Comparison of ENCODE assay signal across 24 cellular contexts in genomic region chr7:23852135-23852534, GRCh38.
"Had no signal": no experiment of that assay in that cellular context is flagged by ENCODE, and none has a peak within 500 bp of the region (broad histone marks: within the 10 kb centered on the region; RNA-seq: fewer than 3 reads in every experiment).

No MANE protein-coding gene starts in this region.

- H3K4me1 ChIP-seq: body of pancreas, spleen, tibial nerve had no signal

- H3K27ac ChIP-seq: body of pancreas, spleen, tibial nerve had no signal

- H3K9me3 ChIP-seq: body of pancreas had no signal

- H3K27me3 Mint-ChIP-seq: activated naive CD4-positive, alpha-beta T cell treated with anti-CD3 and anti-CD28 coated beads, Interleukin-2, amount 10 ng/mL, durations not matched to agents 7 days and 5 days had no signal

- H3K27ac Mint-ChIP-seq: activated CD4-positive, alpha-beta memory T cell treated with anti-CD3 and anti-CD28 coated beads for 36 hours; activated CD4-positive, alpha-beta T cell treated with anti-CD3 and anti-CD28 coated beads, Interleukin-2, amount 10 ng/mL, durations not matched to agents 24 days and 14 days; activated naive CD4-positive, alpha-beta T cell treated with anti-CD3 and anti-CD28 coated beads, Interleukin-2, amount 10 ng/mL, durations not matched to agents 7 days and 5 days; activated naive CD8-positive, alpha-beta T cell treated with anti-CD3 and anti-CD28 coated beads, Interleukin-2, amount 10 ng/mL, durations not matched to agents 7 days and 5 days; endodermal cell; mesothelial cell of epicardium; naive thymus-derived CD8-positive, alpha-beta T cell had no signal

- DNase-seq: activated CD4-positive, alpha-beta memory T cell treated with anti-CD3 and anti-CD28 coated beads for 36 hours; activated CD4-positive, alpha-beta T cell treated with anti-CD3 and anti-CD28 coated beads, Interleukin-2, amount 10 ng/mL, durations not matched to agents 24 days and 14 days; activated CD4-positive, CD25-positive, alpha-beta regulatory T cell treated with anti-CD3 and anti-CD28 coated beads, Interleukin-2, amount 50 U/mL, for 72 hours; activated CD8-positive, alpha-beta memory T cell treated with anti-CD3 and anti-CD28 coated beads, Interleukin-2, amount 50 U/mL, for 4 hours; activated gamma-delta T cell; activated naive CD4-positive, alpha-beta T cell treated with anti-CD3 and anti-CD28 coated beads, Interleukin-2, amount 10 ng/mL, durations not matched to agents 7 days and 5 days; activated naive CD8-positive, alpha-beta T cell treated with anti-CD3 and anti-CD28 coated beads, Interleukin-2, amount 10 ng/mL, durations not matched to agents 7 days and 5 days; activated T-cell treated with anti-CD3 and anti-CD28 coated beads, Interleukin-2, amount 50 U/mL, for 1 hour; amygdala; body of pancreas; cortex of kidney; endodermal cell; glutamatergic neuron; left colon; mammary epithelial cell; naive thymus-derived CD8-positive, alpha-beta T cell; right cardiac atrium; spleen; stimulated activated naive CD4-positive, alpha-beta T cell; T-helper 2 cell had no signal

- H3K27me3 ChIP-seq: body of pancreas, spleen, tibial nerve had no signal

- H3K36me3 ChIP-seq: spleen, tibial nerve had no signal

- H3K4me3 ChIP-seq: body of pancreas, spleen, tibial nerve had no signal

- ATAC-seq: body of pancreas; esophagus mucosa; left colon; naive thymus-derived CD8-positive, alpha-beta T cell; right cardiac atrium had no signal

- H3K4me1 Mint-ChIP-seq: activated CD4-positive, alpha-beta T cell treated with anti-CD3 and anti-CD28 coated beads, Interleukin-2, amount 10 ng/mL, durations not matched to agents 24 days and 14 days; activated naive CD4-positive, alpha-beta T cell treated with anti-CD3 and anti-CD28 coated beads, Interleukin-2, amount 10 ng/mL, durations not matched to agents 7 days and 5 days; activated naive CD8-positive, alpha-beta T cell treated with anti-CD3 and anti-CD28 coated beads, Interleukin-2, amount 10 ng/mL, durations not matched to agents 7 days and 5 days; mesothelial cell of epicardium; naive thymus-derived CD8-positive, alpha-beta T cell; neural crest cell had no signal

- H3K4me3 Mint-ChIP-seq: activated CD4-positive, alpha-beta memory T cell treated with anti-CD3 and anti-CD28 coated beads for 36 hours; activated CD4-positive, alpha-beta T cell treated with anti-CD3 and anti-CD28 coated beads, Interleukin-2, amount 10 ng/mL, durations not matched to agents 24 days and 14 days; activated naive CD4-positive, alpha-beta T cell treated with anti-CD3 and anti-CD28 coated beads, Interleukin-2, amount 10 ng/mL, durations not matched to agents 7 days and 5 days; activated naive CD8-positive, alpha-beta T cell treated with anti-CD3 and anti-CD28 coated beads, Interleukin-2, amount 10 ng/mL, durations not matched to agents 7 days and 5 days; endodermal cell; mesothelial cell of epicardium; naive thymus-derived CD8-positive, alpha-beta T cell; neural crest cell had no signal

- H3K36me3 Mint-ChIP-seq: activated CD4-positive, alpha-beta memory T cell treated with anti-CD3 and anti-CD28 coated beads for 36 hours; activated naive CD4-positive, alpha-beta T cell treated with anti-CD3 and anti-CD28 coated beads, Interleukin-2, amount 10 ng/mL, durations not matched to agents 7 days and 5 days; activated naive CD8-positive, alpha-beta T cell treated with anti-CD3 and anti-CD28 coated beads, Interleukin-2, amount 10 ng/mL, durations not matched to agents 7 days and 5 days; mesothelial cell of epicardium had no signal
